2 cellular contexts compared by ENCODE assay signal in genomic region chr19:12794936-12795335, GRCh38.
TF ChIP-seq lines count a peak whose summit lies in the region.

No MANE protein-coding gene starts in this region.

TF ChIP-seq in liver, 16 proteins besides CTCF, POLR2A, EP300 and RAD21:
- TF ChIP-seq RXRA (IDR thresholded peaks at IDR 0.05), result peak in 1 of 2 donors; percentile 9
- no peak for TF ChIP-seq HNF4G (IDR thresholded peaks at IDR 0.05)

TF ChIP-seq in HepG2, 621 proteins besides CTCF, POLR2A, EP300 and RAD21:
- TF ChIP-seq ZFP36 (IDR thresholded peaks at IDR 0.05; ENCODE audit: borderline replicate concordance, low read depth, low read length, partially characterized antibody) (no peak), ZNF10 (CRISPR knock-in tag; IDR thresholded peaks at IDR 0.05; ENCODE audit: borderline replicate concordance, low read depth) (no peak), CEBPG (CRISPR knock-in tag; IDR thresholded peaks at IDR 0.05) (no peak), ZNF891 (CRISPR knock-in tag; IDR thresholded peaks at IDR 0.05) (no peak), CREM (IDR thresholded peaks at IDR 0.05) (no peak), CREM (CRISPR knock-in tag; IDR thresholded peaks at IDR 0.05) (no peak), HNRNPUL1 (IDR thresholded peaks at IDR 0.05; ENCODE audit: low read depth, low read length) (no peak), GRHL1 (CRISPR knock-in tag; conservative IDR thresholded peaks at IDR 0.05) (no peak), ZBTB49 (CRISPR knock-in tag; IDR thresholded peaks at IDR 0.05; ENCODE audit: borderline replicate concordance) (no peak), MTA3 (CRISPR knock-in tag; IDR thresholded peaks at IDR 0.05) (no peak), MTA1 (CRISPR knock-in tag; IDR thresholded peaks at IDR 0.05; ENCODE audit: borderline replicate concordance) (no peak), MAFF (IDR thresholded peaks at IDR 0.05; ENCODE audit: low read depth, low read length) (no peak)
